19 cellular contexts compared by ENCODE assay signal in genomic region chr3:124858275-124858674, GRCh38. TPM values are rescaled to one million over a fixed set of nuclear protein-coding genes. Genes with fewer than 3 reads are reported as not detected.
DNase-seq lines count a peak whose midpoint lies in the region; ATAC-seq and TF ChIP-seq lines count a peak whose summit lies in the region.
"Had no signal": no experiment of that assay in that cellular context is flagged by ENCODE, and none has a peak within 500 bp of the region (broad histone marks: within the 10 kb centered on the region; RNA-seq: fewer than 3 reads in every experiment).

No MANE protein-coding gene starts in this region.

- peaks cover 21% of the 10 kb centered on the region for H3K4me1 ChIP-seq in A673 (ENCODE audit: insufficient read depth, low read length, poor library complexity, severe bottlenecking)
- peaks cover 12% of the 10 kb centered on the region for H3K4me1 ChIP-seq in IMR-90 (ENCODE audit: control insufficient read depth, insufficient read depth, low read length)
- H3K4me1 ChIP-seq in mesenchymal stem cell (ENCODE audit: control insufficient read depth, insufficient read depth, low read depth, low read length) = peaks cover 18% of the 10 kb centered on the region

- peak overlapping the region; percentile 92 for H3K27ac Mint-ChIP-seq in chondrocyte (ENCODE audit: unreplicated experiment)

- H3K36me3 Mint-ChIP-seq in chondrocyte (ENCODE audit: low read depth) = peaks cover 26% of the 10 kb centered on the region

- peaks cover 81% of the 10 kb centered on the region for H3K4me1 Mint-ChIP-seq in chondrocyte (ENCODE audit: low read depth)

- dilution Hi-C loops in IMR-90 (cut with HindIII; ENCODE audit: low sequenced_read_pairs, unreplicated experiment) = no loop called here

- H3K9ac ChIP-seq in IMR-90 (ENCODE audit: low read depth, low read length) (no peak overlapping the region), mesenchymal stem cell (ENCODE audit: low read length) (peak overlapping the region; percentile 77)

- CTCF ChIA-PET in A673 (lab: Charles Lee) (no interaction called here), IMR-90 (lab: Yijun Ruan, JAX) (interaction anchor here (0.6 to 0.7 kb wide), 3 partner anchors 43 to 299 kb away, joined by 3 to 6 read pairs (median 3); no protein-coding TSS in a partner anchor)

- H3K27me3 Mint-ChIP-seq in chondrocyte (ENCODE audit: low read depth) = no peaks in the 10 kb centered on the region

- H3K4ac ChIP-seq in IMR-90 (ENCODE audit: low read depth, low read length) (peak overlapping the region; percentile 26; the same call in 1 of the 2 replicates), mesenchymal stem cell (ENCODE audit: low read depth in 1 of 2, low read length in 2 of 2) (no peak overlapping the region)

- H3K4me2 ChIP-seq in IMR-90 (ENCODE audit: low read depth, low read length) (peak overlapping the region; percentile 58; the same call in 1 of the 2 replicates), mesenchymal stem cell (ENCODE audit: low read length, poor library complexity, severe bottlenecking) (no peak overlapping the region)

- H2AFZ ChIP-seq in IMR-90 (replicated peaks; ENCODE audit: low read length, poor library complexity) = no peak overlapping the region
- H2AFZ ChIP-seq in mesenchymal stem cell (ENCODE audit: low read depth, low read length) = no peak overlapping the region

- H3K36me3 ChIP-seq in A673 (ENCODE audit: insufficient read depth, low read length, poor library complexity, severe bottlenecking) (peaks cover 19% of the 10 kb centered on the region), IMR-90 (ENCODE audit: control insufficient read depth, insufficient read depth, low read length) (peaks cover 1% of the 10 kb centered on the region; the same call in 1 of the 2 replicates), mesenchymal stem cell (ENCODE audit: control insufficient read depth in 1 of 2, insufficient read depth in 2 of 2, low read depth in 1 of 2, low read length in 2 of 2) (peaks cover 6 to 62% of the 10 kb centered on the region in 2 experiments)

- WGBS in IMR-90 (ENCODE audit: extremely low coverage in 2 of 2, insufficient read length in 1 of 2), 2 experiments = 14% methylated on average over 1 of the region's 1 CpG; no CpG with 5 or more reads in 1 of the 2 experiments
- WGBS in mesenchymal stem cell = 11% methylated on average over 1 of the region's 1 CpG

- peak; percentile 4; the same call in 1 of the 2 replicates for ATAC-seq in IMR-90 (ENCODE audit: low read depth)

- no peak overlapping the region for H3K56ac ChIP-seq in IMR-90 (ENCODE audit: extremely low read depth, insufficient read depth, low read length)

- H3K79me1 ChIP-seq in IMR-90 (ENCODE audit: low read depth in 1 of 2, low read length in 2 of 2) (peaks cover 20 to 61% of the 10 kb centered on the region in 2 experiments), mesenchymal stem cell (replicated peaks; ENCODE audit: low read length, poor library complexity, severe bottlenecking) (peaks cover 26% of the 10 kb centered on the region)

- no peak overlapping the region for H2AK9ac ChIP-seq in IMR-90 (replicated peaks; ENCODE audit: low read depth, low read length, poor library complexity)

- H2BK15ac ChIP-seq in IMR-90 (ENCODE audit: low read depth, low read length) (peak overlapping the region; percentile 13; the same call in 1 of the 3 replicates), mesenchymal stem cell (ENCODE audit: low read depth, poor library complexity, severe bottlenecking) (no peak overlapping the region)

- H3K23ac ChIP-seq in IMR-90 (ENCODE audit: low read depth, low read length) (no peak overlapping the region), mesenchymal stem cell (ENCODE audit: low read length in 2 of 2) (no peak overlapping the region)

- no peak overlapping the region for H3K4me3 Mint-ChIP-seq in chondrocyte (ENCODE audit: unreplicated experiment)
- H3K4me3 Mint-ChIP-seq: H9 had no signal

- H2BK120ac ChIP-seq in IMR-90 (ENCODE audit: low read depth, low read length) = peak overlapping the region; percentile 15; the same call in 1 of the 2 replicates
- H2BK120ac ChIP-seq in mesenchymal stem cell (ENCODE audit: low read depth, low read length) = no peak overlapping the region

- peaks cover 15% of the 10 kb centered on the region for H4K20me1 ChIP-seq in IMR-90 (ENCODE audit: insufficient read depth, low read length)

- no peak for TF ChIP-seq RAD21 in IMR-90 (IDR thresholded peaks at IDR 0.05; ENCODE audit: low read length)

- in situ Hi-C loops in IMR-90 (cut with MboI; ENCODE audit: low sequenced_read_pairs) = no loop called here

- no peak for TF ChIP-seq CTCF in A673 (conservative IDR thresholded peaks at IDR 0.05; ENCODE audit: low read depth, low read length)
- TF ChIP-seq CTCF in IMR-90 (conservative IDR thresholded peaks at IDR 0.05; ENCODE audit: low read depth, low read length) = no peak
- no peak for TF ChIP-seq CTCF in chondrocyte (IDR thresholded peaks at IDR 0.05)

- H3K27ac ChIP-seq in A673 (ENCODE audit: low read depth, low read length, poor library complexity, severe bottlenecking) (peak overlapping the region; percentile 31), IMR-90 (ENCODE audit: insufficient read depth, low read length) (peak overlapping the region; percentile 33; the same call in 1 of the 2 replicates), mesenchymal stem cell (ENCODE audit: low read length, poor library complexity, severe bottlenecking) (peak overlapping the region; percentile 87)
- H3K27ac ChIP-seq: HL-60 had no signal

- no peak overlapping the region for H2BK12ac ChIP-seq in mesenchymal stem cell (ENCODE audit: low read length in 2 of 2)

- H2AK5ac ChIP-seq in IMR-90 (ENCODE audit: low read depth, low read length) (no peak overlapping the region), mesenchymal stem cell (ENCODE audit: low read length, severe bottlenecking) (no peak overlapping the region)

- intact Hi-C loops in A673 (cut with micrococcal nuclease; ENCODE audit: unreplicated experiment) = no loop called here
- intact Hi-C loops in IMR-90 (cut with micrococcal nuclease) = loop anchor here (2.0 kb wide), 2 partner anchors 21 to 25 kb away; no protein-coding TSS in a partner anchor

- BruUV-seq in A673 (replicated peaks; lab: Mats Ljungman, UMichigan) = no TSS peak
- BruUV-seq in IMR-90 (replicated peaks; lab: Mats Ljungman, UMichigan) = no TSS peak

- DNase-seq in A673 (ENCODE audit: low spot score) = peak; percentile 60
- peak; percentile 54 for DNase-seq in IMR-90
- no peak for DNase-seq in chondrocyte (ENCODE audit: low spot score)
- DNase-seq in mesenchymal stem cell = peak; percentile 86
- DNase-seq in putamen (ENCODE audit: low spot score) = no peak
- DNase-seq in D341Med (ENCODE audit: low spot score) = no peak
- DNase-seq in stimulated activated CD4-positive, alpha-beta T cell treated with anti-CD3 and anti-CD28 coated beads, Interleukin-2, amount 100 ng/mL, for 24 hours = no peak
- DNase-seq in activated naive CD4-positive, alpha-beta T cell (lab: John Stamatoyannopoulos, UW) = no peak
- DNase-seq: activated CD4-positive, alpha-beta T cell treated with anti-CD3 and anti-CD28 coated beads, Interleukin-2, amount 50 U/mL, for 48 hours; AML-193; caudate nucleus; DMS 273 treated with DMSO at 0.1 percent for 48 hours; H9; NCI-H1930; NCI-H526 treated with DMSO at 0.1 percent for 48 hours; RPMI8226; stimulated activated CD4-positive, alpha-beta T cell treated with anti-CD3 and anti-CD28 coated beads, Interleukin-12 subunit alpha, Interleukin-12 subunit beta, amount 100 ng/mL, for 4 hours; T1000 had no signal

- H3K27me3 ChIP-seq in A673 (replicated peaks; ENCODE audit: insufficient read depth, low read depth, low read length, poor library complexity) (no peaks in the 10 kb centered on the region), IMR-90 (ENCODE audit: control insufficient read depth, insufficient read depth, low read length) (no peaks in the 10 kb centered on the region), mesenchymal stem cell (ENCODE audit: control insufficient read depth in 1 of 2, insufficient read depth in 1 of 2, low read length in 2 of 2) (no peaks in the 10 kb centered on the region)

- H3K9me3 ChIP-seq in A673 (ENCODE audit: low read depth, low read length, poor library complexity, severe bottlenecking) (no peaks in the 10 kb centered on the region), IMR-90 (ENCODE audit: control insufficient read depth, insufficient read depth, low read length) (no peaks in the 10 kb centered on the region), mesenchymal stem cell (ENCODE audit: control insufficient read depth, low read length) (no peaks in the 10 kb centered on the region)

- peak overlapping the region; percentile 87 for H2BK5ac ChIP-seq in IMR-90 (ENCODE audit: low read depth, low read length, poor library complexity, severe bottlenecking)
- no peak overlapping the region for H2BK5ac ChIP-seq in mesenchymal stem cell (ENCODE audit: low read depth, low read length, poor library complexity, severe bottlenecking)

- POLR2A ChIA-PET in A673 (lab: Charles Lee; ENCODE audit: low non-redundant PET) = no interaction called here
- POLR2A ChIA-PET in IMR-90 (lab: Charles Lee; ENCODE audit: unreplicated experiment) = no interaction called here

- H3K14ac ChIP-seq in IMR-90 (replicated peaks; ENCODE audit: low read depth, low read length) (no peak overlapping the region), mesenchymal stem cell (ENCODE audit: low read length in 2 of 2) (no peak overlapping the region)

- no peak overlapping the region for H4K5ac ChIP-seq in IMR-90 (ENCODE audit: low read depth, low read length)

- H3K4me3 ChIP-seq in A673 (ENCODE audit: low read depth, low read length, poor library complexity, severe bottlenecking) (no peak overlapping the region), IMR-90 (ENCODE audit: insufficient read depth, low read depth, low read length) (no peak overlapping the region), mesenchymal stem cell (ENCODE audit: insufficient read depth in 1 of 2, low read depth in 1 of 2, low read length in 2 of 2) (no peak overlapping the region)

- H4K8ac ChIP-seq in IMR-90 (ENCODE audit: low read depth in 2 of 2, low read length in 2 of 2) = peak overlapping the region in 1 of 2 experiments; percentile 37; a peak in 1 of 4 replicates
- H4K8ac ChIP-seq in mesenchymal stem cell (ENCODE audit: low read length) = no peak overlapping the region

- peak overlapping the region; percentile 5; the same call in 1 of the 2 replicates for H2BK20ac ChIP-seq in IMR-90 (ENCODE audit: low read depth, low read length)

- H4K91ac ChIP-seq in IMR-90 (ENCODE audit: insufficient read depth, low read depth, low read length) (no peak overlapping the region), mesenchymal stem cell (ENCODE audit: low read length) (no peak overlapping the region)

- H3K18ac ChIP-seq in IMR-90 (ENCODE audit: low read depth, low read length) = peak overlapping the region; percentile 51; the same call in 1 of the 2 replicates
- no peak overlapping the region for H3K18ac ChIP-seq in mesenchymal stem cell (ENCODE audit: low read depth in 1 of 2, low read length in 2 of 2)

- H3K9me1 ChIP-seq in IMR-90 (ENCODE audit: insufficient read depth, low read length) = peaks cover 23% of the 10 kb centered on the region

- H3K9me3 Mint-ChIP-seq in chondrocyte (ENCODE audit: low read depth) = peaks cover 8% of the 10 kb centered on the region
- H3K9me3 Mint-ChIP-seq: H9 had no signal

- TF ChIP-seq POLR2A in IMR-90 (IDR thresholded peaks at IDR 0.05; ENCODE audit: low read depth, low read length) = no peak

RNA-seq across cellular contexts. Expression of gene ITGB5, which starts 28.9 kb away (rescaled TPM):
- total RNA-seq in A673 (2021) (116 and 125 TPM in 2 replicates), IMR-90 (2012; rRNA removed) (71.7 and 85.0 TPM in 2 replicates), chondrocyte (498 to 625 TPM (median 501 TPM) in 3 replicates)
- 101 and 102 TPM in 2 replicates for polyA plus RNA-seq in IMR-90 (2012; rRNA removed)
- 155 and 524 TPM in 2 replicates for polyA plus RNA-seq in IMR-90 (2012; cell fraction: cytosol; rRNA removed)
- 43.5 and 72.2 TPM in 2 replicates for polyA plus RNA-seq in IMR-90 (2012; cell fraction: nucleus; rRNA removed; ENCODE audit: low replicate concordance)
- polyA plus RNA-seq in mesenchymal stem cell (2013, experiment 1 of 2) = 478 TPM
- 472 TPM for polyA plus RNA-seq in mesenchymal stem cell (2013, experiment 2 of 2)

Comparison
In these comparisons a context has a peak if more than half of its experiments do, and no peak if none do; other contexts are left out.
1. DNase-seq: peak in A673 (single experiment), IMR-90 (single experiment) and mesenchymal stem cell (single experiment); none in chondrocyte (single experiment), putamen (single experiment), D341Med (single experiment), stimulated activated CD4-positive, alpha-beta T cell treated with anti-CD3 and anti-CD28 coated beads, Interleukin-2, amount 100 ng/mL, for 24 hours (0 of 2) and activated naive CD4-positive, alpha-beta T cell (0 of 4).
2. H3K27ac ChIP-seq: peak in every context shown above with its lines; median percentile 87 in mesenchymal stem cell; 33 in IMR-90; 31 in A673.